ENCODE assay signal across 13 cellular contexts in the genomic region with DNA sequence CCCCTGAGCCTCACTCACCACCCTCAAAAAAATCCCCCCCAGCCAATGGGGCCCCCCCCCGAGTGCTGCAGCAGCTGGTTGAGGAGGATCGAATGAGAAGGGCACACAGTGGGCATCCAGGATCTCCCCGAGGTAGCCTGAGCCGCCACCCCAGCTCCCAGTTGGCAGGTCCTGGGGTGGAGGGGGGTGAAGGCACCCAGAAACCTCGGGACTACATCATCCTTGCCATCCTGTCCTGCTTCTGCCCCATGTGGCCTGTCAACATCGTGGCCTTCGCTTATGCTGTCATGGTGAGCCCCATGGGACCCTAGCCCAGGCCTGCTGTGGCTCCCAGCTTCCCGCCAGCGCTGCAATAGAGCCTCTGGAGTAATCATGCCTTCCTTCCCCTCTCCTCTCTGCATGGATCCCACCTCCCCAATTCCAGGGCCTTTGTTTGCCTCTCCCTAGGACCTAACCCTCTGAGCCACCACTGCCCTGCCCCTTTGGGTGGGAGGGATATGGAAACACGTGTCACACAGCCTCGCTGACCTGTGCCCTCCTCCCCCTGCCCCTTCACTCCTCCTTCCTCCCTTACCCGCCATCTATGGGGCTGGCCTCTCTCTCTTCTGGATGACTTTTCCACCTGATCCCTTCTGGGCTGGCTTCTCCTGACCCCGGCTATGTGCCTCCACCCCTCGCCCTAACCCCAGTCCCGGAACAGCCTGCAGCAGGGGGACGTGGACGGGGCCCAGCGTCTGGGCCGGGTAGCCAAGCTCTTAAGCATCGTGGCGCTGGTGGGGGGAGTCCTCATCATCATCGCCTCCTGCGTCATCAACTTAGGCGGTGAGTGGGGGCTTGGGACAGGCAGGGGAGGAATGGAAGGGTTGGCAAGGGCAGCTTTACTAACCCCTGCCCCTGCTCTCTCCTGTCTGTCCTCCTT. TPM values are rescaled to one million over a fixed set of nuclear protein-coding genes. Genes with fewer than 3 reads are reported as not detected.
DNase-seq lines count a peak whose midpoint lies in the region; ATAC-seq and TF ChIP-seq lines count a peak whose summit lies in the region.
"Had no signal": no experiment of that assay in that cellular context is flagged by ENCODE, and none has a peak within 500 bp of the region (broad histone marks: within the 10 kb centered on the region; RNA-seq: fewer than 3 reads in every experiment).

No MANE protein-coding gene starts in this region.

- no peaks in the 10 kb centered on the region for H3K27me3 ChIP-seq in BE2C
- H3K27me3 ChIP-seq: SJSA1 had no signal

- peaks cover 3% of the 10 kb centered on the region for H3K4me1 ChIP-seq in BE2C

- TF ChIP-seq CTCF in BE2C (IDR thresholded peaks at IDR 0.05; ENCODE audit: low read depth, low read length) (no peak), HFFc6 (IDR thresholded peaks at IDR 0.05) (no peak), coronary artery (IDR thresholded peaks at IDR 0.05) (no peak), nephron (IDR thresholded peaks at IDR 0.05; ENCODE audit: unreplicated experiment in 3 of 3) (no peak)

- H3K27me3 Mint-ChIP-seq in HFFc6 (ENCODE audit: insufficient read depth) (peaks cover 6% of the 10 kb centered on the region), nephron (ENCODE audit: low read depth) (no peaks in the 10 kb centered on the region)

- H3K4me1 Mint-ChIP-seq in HFFc6 (ENCODE audit: low read depth) (peaks cover 84% of the 10 kb centered on the region), nephron (peaks cover 53% of the 10 kb centered on the region)

- H3K9me3 Mint-ChIP-seq in HFFc6 (no peaks in the 10 kb centered on the region), nephron (no peaks in the 10 kb centered on the region)

- H3K36me3 Mint-ChIP-seq in HFFc6 (ENCODE audit: low read depth) (peaks cover 16% of the 10 kb centered on the region), nephron (ENCODE audit: low read depth) (peaks cover 18% of the 10 kb centered on the region)

- H3K27ac ChIP-seq in coronary artery: peak overlapping the region; percentile 95 to 98
- H3K27ac ChIP-seq: SJSA1 had no signal

- H3K9me3 ChIP-seq in BE2C: no peaks in the 10 kb centered on the region
- H3K9me3 ChIP-seq: SJSA1 had no signal

- H3K4me3 ChIP-seq in BE2C (ENCODE audit: low read depth, low read length): peak overlapping the region; percentile 80
- H3K4me3 ChIP-seq in coronary artery: peak overlapping the region; percentile 78
- H3K4me3 ChIP-seq: SJSA1 had no signal

- H3K4me3 Mint-ChIP-seq in HFFc6 (peak overlapping the region; percentile 89), nephron (peak overlapping the region; percentile 93 to 96 (median 94))

- H3K36me3 ChIP-seq in BE2C: peaks cover 29% of the 10 kb centered on the region

- H3K27ac Mint-ChIP-seq in HFFc6 (no peak overlapping the region), nephron (peak overlapping the region; percentile 78 to 94 (median 94))

- ATAC-seq in HG02938 (IDR thresholded peaks at IDR 0.05; ENCODE audit: unreplicated experiment) (no peak), HG03045 (IDR thresholded peaks at IDR 0.05; ENCODE audit: unreplicated experiment) (no peak)

- peak; percentile 82 for DNase-seq in BE2C
- no peak for DNase-seq in HFFc6
- peak; percentile 74 for DNase-seq in coronary artery (ENCODE audit: low spot score)
- DNase-seq in DMS114 treated with DMSO at 0.1 percent for 48 hours (lab: John Stamatoyannopoulos, UW; ENCODE audit: unreplicated experiment): no peak
- DNase-seq in GOT3 (lab: John Stamatoyannopoulos, UW): no peak
- DNase-seq: activated CD8-positive, alpha-beta memory T cell treated with anti-CD3 and anti-CD28 coated beads, Interleukin-2, amount 50 U/mL, for 48 hours; DMS153; NCI-H1694 had no signal

RNA-seq across cellular contexts. Expression of a gene that starts 1.9 kb away (rescaled TPM):
- 132 TPM for polyA plus RNA-seq in BE2C (2012; ENCODE audit: insufficient read depth, insufficient read length, low read depth)
- 1 to 10 TPM; 2.9 to 4.3 (median 3.6) TPM for total RNA-seq in HFFc6 (2021; fragmentation: NEBNext Ultra II Directional; extraction: Animal tissue kit (Norgen Biotek cat#: 25700))
- total RNA-seq: dermis microvascular lymphatic vessel endothelial cell had no signal

RNA-seq across cellular contexts. Expression of a gene that starts 2.0 kb away (rescaled TPM):
- polyA plus RNA-seq in BE2C (2012; ENCODE audit: insufficient read depth, insufficient read length, low read depth): 153 TPM
- total RNA-seq in HFFc6 (2021; fragmentation: NEBNext Ultra II Directional; extraction: Animal tissue kit (Norgen Biotek cat#: 25700)): 10 to 100 TPM; 12.9 to 19.2 (median 17.7) TPM

RNA-seq across cellular contexts. Expression of a gene that starts 6.4 kb away (rescaled TPM):
- polyA plus RNA-seq in BE2C (2012; ENCODE audit: insufficient read depth, insufficient read length, low read depth): 17.2 TPM
- 100 to 1,000 TPM; 234 to 296 (median 268) TPM for total RNA-seq in HFFc6 (2021; fragmentation: NEBNext Ultra II Directional; extraction: Animal tissue kit (Norgen Biotek cat#: 25700))

RNA-seq across cellular contexts. Expression of a gene that starts 7.6 kb away (rescaled TPM):
- polyA plus RNA-seq in BE2C (2012; ENCODE audit: insufficient read depth, insufficient read length, low read depth): 1,186 TPM
- total RNA-seq in HFFc6 (2021; fragmentation: NEBNext Ultra II Directional; extraction: Animal tissue kit (Norgen Biotek cat#: 25700)): 100 to 1,000 TPM; 148 to 178 (median 165) TPM

RNA-seq across cellular contexts. Expression of a gene that starts 23.4 kb away (rescaled TPM):
- 143 TPM for polyA plus RNA-seq in BE2C (2012; ENCODE audit: insufficient read depth, insufficient read length, low read depth)
- 10 to 100 TPM; 26.4 to 50.3 (median 48.9) TPM for total RNA-seq in HFFc6 (2021; fragmentation: NEBNext Ultra II Directional; extraction: Animal tissue kit (Norgen Biotek cat#: 25700))

Comparison
In these comparisons a context has a peak if more than half of its experiments do, and no peak if none do; other contexts are left out.
1. DNase-seq: peak in BE2C (single experiment) and coronary artery (single experiment); none in HFFc6 (single experiment), DMS114 treated with DMSO at 0.1 percent for 48 hours (single experiment) and GOT3 (single experiment).